ENCODE assay signal across 11 cellular contexts in genomic region chr1:245652660-245653427, GRCh38.
"Had no signal": no experiment of that assay in that cellular context is flagged by ENCODE, and none has a peak within 500 bp of the region (broad histone marks: within the 10 kb centered on the region; RNA-seq: fewer than 3 reads in every experiment).

No MANE protein-coding gene starts in this region.

- H3K27me3 ChIP-seq: sigmoid colon had no signal

- H3K4me1 ChIP-seq: sigmoid colon had no signal

- DNase-seq: activated CD4-positive, alpha-beta T cell treated with anti-CD3 and anti-CD28 coated beads, Interleukin-2, amount 50 U/mL, for 1 hour; activated CD4-positive, CD25-positive, alpha-beta regulatory T cell; activated effector memory CD4-positive, alpha-beta T cell treated with Interleukin-2 at 50 U/mL for 16 hours; activated T-cell treated with anti-CD3 and anti-CD28 coated beads, Interleukin-2, amount 50 U/mL, for 24 hours; sigmoid colon; stimulated activated CD4-positive, alpha-beta T cell treated with anti-CD3 and anti-CD28 coated beads, Interleukin-12 subunit alpha, Interleukin-12 subunit beta, amount 100 ng/mL, for 4 hours; stimulated activated naive CD4-positive, alpha-beta T cell; trophoblast cell had no signal

- H3K27ac Mint-ChIP-seq: activated naive CD4-positive, alpha-beta T cell treated with anti-CD3 and anti-CD28 coated beads, Interleukin-2, amount 50 U/mL, for 24 hours; activated T-cell treated with anti-CD3 and anti-CD28 coated beads, Interleukin-2, amount 50 U/mL, for 24 hours; dendritic cell treated with granulocyte-macrophage colony-stimulating factor and Interleukin-4, amounts not matched to agents 40 ng/mL and 50 ng/mL, for 4 days; natural killer cell treated with Interleukin-12 subunit alpha and Interleukin-12 subunit beta and Interleukin-15 and Interleukin-18, amount 100 ng/mL, for 72 hours had no signal

- H3K36me3 Mint-ChIP-seq: activated naive CD4-positive, alpha-beta T cell treated with anti-CD3 and anti-CD28 coated beads, Interleukin-2, amount 50 U/mL, for 24 hours; natural killer cell treated with Interleukin-12 subunit alpha and Interleukin-12 subunit beta and Interleukin-15 and Interleukin-18, amount 100 ng/mL, for 72 hours had no signal

- H3K4me3 ChIP-seq: sigmoid colon had no signal

- ATAC-seq: natural killer cell treated with Interleukin-12 subunit alpha and Interleukin-12 subunit beta and Interleukin-15 and Interleukin-18, amount 100 ng/mL, for 72 hours had no signal

- H3K9me3 Mint-ChIP-seq: activated naive CD4-positive, alpha-beta T cell treated with anti-CD3 and anti-CD28 coated beads, Interleukin-2, amount 50 U/mL, for 24 hours; activated T-cell treated with anti-CD3 and anti-CD28 coated beads, Interleukin-2, amount 50 U/mL, for 24 hours; dendritic cell treated with granulocyte-macrophage colony-stimulating factor and Interleukin-4, amounts not matched to agents 40 ng/mL and 50 ng/mL, for 4 days; natural killer cell treated with Interleukin-12 subunit alpha and Interleukin-12 subunit beta and Interleukin-15 and Interleukin-18, amount 100 ng/mL, for 72 hours had no signal

- H3K9me3 ChIP-seq: sigmoid colon had no signal

- H3K4me1 Mint-ChIP-seq: activated naive CD4-positive, alpha-beta T cell treated with anti-CD3 and anti-CD28 coated beads, Interleukin-2, amount 50 U/mL, for 24 hours had no signal

- H3K27ac ChIP-seq: sigmoid colon had no signal

- H3K4me3 Mint-ChIP-seq: activated naive CD4-positive, alpha-beta T cell treated with anti-CD3 and anti-CD28 coated beads, Interleukin-2, amount 50 U/mL, for 24 hours; activated T-cell treated with anti-CD3 and anti-CD28 coated beads, Interleukin-2, amount 50 U/mL, for 24 hours; dendritic cell treated with granulocyte-macrophage colony-stimulating factor and Interleukin-4, amounts not matched to agents 40 ng/mL and 50 ng/mL, for 4 days; natural killer cell treated with Interleukin-12 subunit alpha and Interleukin-12 subunit beta and Interleukin-15 and Interleukin-18, amount 100 ng/mL, for 72 hours had no signal

- H3K36me3 ChIP-seq: sigmoid colon had no signal

- H3K27me3 Mint-ChIP-seq: activated naive CD4-positive, alpha-beta T cell treated with anti-CD3 and anti-CD28 coated beads, Interleukin-2, amount 50 U/mL, for 24 hours had no signal
